ENCODE assay signal across 8 cellular contexts in the genomic region with DNA sequence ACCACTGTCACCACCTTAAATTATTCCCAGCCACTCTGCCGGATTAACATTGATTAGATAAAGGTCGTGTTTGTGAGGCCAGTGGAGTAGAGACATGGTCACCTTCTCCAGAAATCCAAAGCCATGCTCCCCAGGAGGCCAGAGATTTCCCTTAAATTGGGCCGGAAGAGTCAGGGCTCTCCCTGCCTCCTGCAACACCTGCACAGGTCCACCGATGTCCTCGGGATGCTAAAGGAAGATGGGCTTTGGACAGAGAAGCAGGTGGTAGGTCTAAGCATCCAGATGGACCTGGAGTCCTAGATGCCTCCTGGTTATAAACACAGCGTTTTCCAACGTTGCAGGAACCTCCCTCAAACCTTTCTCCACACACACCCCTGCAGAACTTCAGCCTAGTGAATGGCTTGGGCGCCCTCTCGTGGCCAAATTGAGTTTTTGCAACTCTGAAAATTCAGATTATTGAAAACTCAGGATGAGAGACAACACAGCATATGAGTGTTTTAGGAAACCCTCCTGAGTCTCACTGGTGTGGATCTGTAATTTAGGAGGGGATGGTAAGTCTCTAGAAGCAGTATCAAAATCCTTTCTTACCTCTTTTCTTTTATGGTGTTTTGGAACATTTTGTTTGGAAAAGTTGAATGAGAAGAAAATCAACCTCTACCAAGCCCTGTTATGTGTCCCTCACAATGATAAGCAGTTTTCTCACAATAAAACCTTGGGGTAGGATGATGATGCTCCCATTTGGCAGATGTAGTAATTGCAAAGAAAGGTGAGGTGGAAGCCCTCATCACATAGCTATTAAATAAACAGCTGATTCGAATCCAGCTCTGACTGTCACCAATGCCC.
DNase-seq lines count a peak whose midpoint lies in the region; FAIRE-seq and TF ChIP-seq lines count a peak whose summit lies in the region.

No MANE protein-coding gene starts in this region.

- no peaks in the 10 kb centered on the region for H3K9me3 Mint-ChIP-seq in activated T-helper 1 cell treated with anti-CD3 and anti-CD28 coated beads, Interleukin-12 subunit alpha, Interleukin-12 subunit beta, Interleukin-2, Interleukin-4 antibody, amounts not matched to agents 30 ng/mL and 10 ng/mL and 1 ng/mL, durations not matched to agents 14 hours and 24 hours and 36 hours

- peak overlapping the region; percentile 31 for H3K4me3 Mint-ChIP-seq in activated T-helper 1 cell treated with anti-CD3 and anti-CD28 coated beads, Interleukin-12 subunit alpha, Interleukin-12 subunit beta, Interleukin-2, Interleukin-4 antibody, amounts not matched to agents 30 ng/mL and 10 ng/mL and 1 ng/mL, durations not matched to agents 14 hours and 24 hours and 36 hours

- intact Hi-C loops in activated T-helper 1 cell treated with anti-CD3 and anti-CD28 coated beads, Interleukin-12 subunit alpha, Interleukin-12 subunit beta, Interleukin-2, Interleukin-4 antibody, amounts not matched to agents 30 ng/mL and 10 ng/mL and 1 ng/mL, durations not matched to agents 14 hours and 24 hours and 36 hours (cut with micrococcal nuclease), result loop anchor here (1.0 to 2.0 kb wide), 4 partner anchors 101 to 763 kb away; no protein-coding TSS in a partner anchor

- H3K4me1 ChIP-seq in neutrophil (ENCODE audit: control insufficient read depth in 1 of 2, insufficient read depth in 1 of 2, low read depth in 1 of 2, low read length in 1 of 2), result no peaks in the 10 kb centered on the region

- H3K4me3 ChIP-seq in neutrophil (ENCODE audit: low read depth in 1 of 2, low read length in 1 of 2), result no peak overlapping the region

- DNase-seq in ELR (ENCODE audit: low read depth) (peak; percentile 68), RCC 7860 (ENCODE audit: low spot score) (peak; percentile 34), fibroblast of peridontal ligament (ENCODE audit: extremely low read depth) (peak; percentile 69), superior temporal gyrus (ENCODE audit: extremely low spot score) (peak; percentile 92), mesenteric fat pad (ENCODE audit: low spot score) (no peak)
- peak; percentile 42 for DNase-seq in activated T-helper 1 cell treated with anti-CD3 and anti-CD28 coated beads, Interleukin-12 subunit alpha, Interleukin-12 subunit beta, Interleukin-2, Interleukin-4 antibody, amounts not matched to agents 30 ng/mL and 10 ng/mL and 1 ng/mL, durations not matched to agents 14 hours and 24 hours and 36 hours (ENCODE audit: low spot score)

- peaks cover 21% of the 10 kb centered on the region for H3K4me1 Mint-ChIP-seq in activated T-helper 1 cell treated with anti-CD3 and anti-CD28 coated beads, Interleukin-12 subunit alpha, Interleukin-12 subunit beta, Interleukin-2, Interleukin-4 antibody, amounts not matched to agents 30 ng/mL and 10 ng/mL and 1 ng/mL, durations not matched to agents 14 hours and 24 hours and 36 hours (ENCODE audit: low read depth)

- no peaks in the 10 kb centered on the region for H3K36me3 ChIP-seq in neutrophil

- no peak overlapping the region for H3K27ac ChIP-seq in neutrophil

- TF ChIP-seq RAD21 in Ishikawa (IDR thresholded peaks at IDR 0.05; ENCODE audit: low read depth), result peak; percentile 97

- peaks cover 68% of the 10 kb centered on the region for H3K27me3 ChIP-seq in neutrophil

- TF ChIP-seq EP300 in Ishikawa (IDR thresholded peaks at IDR 0.05; ENCODE audit: borderline replicate concordance), result no peak

- H3K36me3 Mint-ChIP-seq in activated T-helper 1 cell treated with anti-CD3 and anti-CD28 coated beads, Interleukin-12 subunit alpha, Interleukin-12 subunit beta, Interleukin-2, Interleukin-4 antibody, amounts not matched to agents 30 ng/mL and 10 ng/mL and 1 ng/mL, durations not matched to agents 14 hours and 24 hours and 36 hours (ENCODE audit: low read depth), result no peaks in the 10 kb centered on the region

- peak; percentile 68 for TF ChIP-seq CTCF in neutrophil (IDR thresholded peaks at IDR 0.05)

- peaks cover 6% of the 10 kb centered on the region for H3K27me3 Mint-ChIP-seq in activated T-helper 1 cell treated with anti-CD3 and anti-CD28 coated beads, Interleukin-12 subunit alpha, Interleukin-12 subunit beta, Interleukin-2, Interleukin-4 antibody, amounts not matched to agents 30 ng/mL and 10 ng/mL and 1 ng/mL, durations not matched to agents 14 hours and 24 hours and 36 hours (ENCODE audit: insufficient read depth)

- FAIRE-seq in RCC 7860 (lab: Jason Lieb, UNC), result peak; percentile 8

- no peaks in the 10 kb centered on the region for H3K9me3 ChIP-seq in neutrophil

- no peak overlapping the region for H3K27ac Mint-ChIP-seq in activated T-helper 1 cell treated with anti-CD3 and anti-CD28 coated beads, Interleukin-12 subunit alpha, Interleukin-12 subunit beta, Interleukin-2, Interleukin-4 antibody, amounts not matched to agents 30 ng/mL and 10 ng/mL and 1 ng/mL, durations not matched to agents 14 hours and 24 hours and 36 hours

TF ChIP-seq in Ishikawa, 13 proteins besides CTCF, POLR2A, EP300 and RAD21:
- TF ChIP-seq EGR1 (IDR thresholded peaks at IDR 0.05) (no peak), TAF1 (IDR thresholded peaks at IDR 0.05; ENCODE audit: low read depth) (no peak), USF1 (IDR thresholded peaks at IDR 0.05) (no peak), FOXM1 (IDR thresholded peaks at IDR 0.05; ENCODE audit: borderline replicate concordance, low read depth) (no peak), YY1 (IDR thresholded peaks at IDR 0.05; ENCODE audit: low read depth) (no peak), TEAD4 (IDR thresholded peaks at IDR 0.05) (no peak), CREB1 (IDR thresholded peaks at IDR 0.05; ENCODE audit: low read depth) (no peak), NFIC (IDR thresholded peaks at IDR 0.05) (no peak)
- TF ChIP-seq, protein P1, sequence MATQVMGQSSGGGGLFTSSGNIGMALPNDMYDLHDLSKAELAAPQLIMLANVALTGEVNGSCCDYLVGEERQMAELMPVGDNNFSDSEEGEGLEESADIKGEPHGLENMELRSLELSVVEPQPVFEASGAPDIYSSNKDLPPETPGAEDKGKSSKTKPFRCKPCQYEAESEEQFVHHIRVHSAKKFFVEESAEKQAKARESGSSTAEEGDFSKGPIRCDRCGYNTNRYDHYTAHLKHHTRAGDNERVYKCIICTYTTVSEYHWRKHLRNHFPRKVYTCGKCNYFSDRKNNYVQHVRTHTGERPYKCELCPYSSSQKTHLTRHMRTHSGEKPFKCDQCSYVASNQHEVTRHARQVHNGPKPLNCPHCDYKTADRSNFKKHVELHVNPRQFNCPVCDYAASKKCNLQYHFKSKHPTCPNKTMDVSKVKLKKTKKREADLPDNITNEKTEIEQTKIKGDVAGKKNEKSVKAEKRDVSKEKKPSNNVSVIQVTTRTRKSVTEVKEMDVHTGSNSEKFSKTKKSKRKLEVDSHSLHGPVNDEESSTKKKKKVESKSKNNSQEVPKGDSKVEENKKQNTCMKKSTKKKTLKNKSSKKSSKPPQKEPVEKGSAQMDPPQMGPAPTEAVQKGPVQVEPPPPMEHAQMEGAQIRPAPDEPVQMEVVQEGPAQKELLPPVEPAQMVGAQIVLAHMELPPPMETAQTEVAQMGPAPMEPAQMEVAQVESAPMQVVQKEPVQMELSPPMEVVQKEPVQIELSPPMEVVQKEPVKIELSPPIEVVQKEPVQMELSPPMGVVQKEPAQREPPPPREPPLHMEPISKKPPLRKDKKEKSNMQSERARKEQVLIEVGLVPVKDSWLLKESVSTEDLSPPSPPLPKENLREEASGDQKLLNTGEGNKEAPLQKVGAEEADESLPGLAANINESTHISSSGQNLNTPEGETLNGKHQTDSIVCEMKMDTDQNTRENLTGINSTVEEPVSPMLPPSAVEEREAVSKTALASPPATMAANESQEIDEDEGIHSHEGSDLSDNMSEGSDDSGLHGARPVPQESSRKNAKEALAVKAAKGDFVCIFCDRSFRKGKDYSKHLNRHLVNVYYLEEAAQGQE (IDR thresholded peaks at IDR 0.05; ENCODE audit: low read depth), result no peak
TF ChIP-seq in Ishikawa: peak in this region for 0.
